Comparison of ENCODE assay signal across 1 cellular context in genomic region chr1:150979007-150979722, GRCh38.
TF ChIP-seq lines count a peak whose summit lies in the region.

No MANE protein-coding gene starts in this region.

TF ChIP-seq in HepG2, 621 proteins besides CTCF, POLR2A, EP300 and RAD21 (continued from another document and continues in another):
- TF ChIP-seq USF2 (IDR thresholded peaks at IDR 0.05; ENCODE audit: low read depth, low read length) (no peak), USF2 (CRISPR knock-in tag; IDR thresholded peaks at IDR 0.05; ENCODE audit: borderline replicate concordance) (no peak), HOXD1 (CRISPR knock-in tag; IDR thresholded peaks at IDR 0.05) (no peak), SSRP1 (CRISPR knock-in tag; IDR thresholded peaks at IDR 0.05) (no peak), UBTF (CRISPR knock-in tag; IDR thresholded peaks at IDR 0.05) (0 out of 2 replicates have a peak, but pooled peaks have one; percentile 36), ETV5 (CRISPR knock-in tag; IDR thresholded peaks at IDR 0.05; ENCODE audit: borderline replicate concordance) (no peak; the same call in 1 of the 2 replicates), TCF7L2 (IDR thresholded peaks at IDR 0.05; ENCODE audit: low read depth, low read length) (no peak), ELF4 (CRISPR knock-in tag; IDR thresholded peaks at IDR 0.05; ENCODE audit: borderline replicate concordance) (no peak; the same call in 1 of the 2 replicates), ZNF543 (CRISPR knock-in tag; IDR thresholded peaks at IDR 0.05) (0 out of 2 replicates have a peak, but pooled peaks have one; percentile 48), ZNF33B (CRISPR knock-in tag; IDR thresholded peaks at IDR 0.05) (no peak), SP4 (CRISPR knock-in tag; IDR thresholded peaks at IDR 0.05) (no peak), ZNF44 (CRISPR knock-in tag; IDR thresholded peaks at IDR 0.05) (0 out of 2 replicates have a peak, but pooled peaks have one; percentile 41), ZNF367 (CRISPR knock-in tag; IDR thresholded peaks at IDR 0.05; ENCODE audit: borderline replicate concordance) (no peak), CHD4 (IDR thresholded peaks at IDR 0.05; ENCODE audit: borderline replicate concordance, low read length) (no peak), TMF1 (CRISPR knock-in tag; IDR thresholded peaks at IDR 0.05; ENCODE audit: low read depth) (no peak), RARA (CRISPR knock-in tag; IDR thresholded peaks at IDR 0.05) (0 out of 2 replicates have a peak, but pooled peaks have one; percentile 11), ZNF136 (CRISPR knock-in tag; IDR thresholded peaks at IDR 0.05; ENCODE audit: low read depth) (no peak), SALL1 (CRISPR knock-in tag; IDR thresholded peaks at IDR 0.05) (peak; percentile 58; the same call in 1 of the 2 replicates), AFF4 (CRISPR knock-in tag; IDR thresholded peaks at IDR 0.05) (no peak), ZNF205 (CRISPR knock-in tag; IDR thresholded peaks at IDR 0.05) (peak; percentile 74; the same call in 1 of the 2 replicates), ZZZ3 (CRISPR knock-in tag; IDR thresholded peaks at IDR 0.05; ENCODE audit: borderline replicate concordance) (no peak), ELF3 (CRISPR knock-in tag; IDR thresholded peaks at IDR 0.05) (peak; percentile 63; the same call in 1 of the 2 replicates), SMAD9 (CRISPR knock-in tag; IDR thresholded peaks at IDR 0.05) (no peak), ZNF556 (CRISPR knock-in tag; IDR thresholded peaks at IDR 0.05; ENCODE audit: borderline replicate concordance) (peak; percentile 39; the same call in 1 of the 2 replicates), HMG20B (CRISPR knock-in tag; conservative IDR thresholded peaks at IDR 0.05) (0 out of 2 replicates have a peak, but pooled peaks have one; percentile 23), RELA (CRISPR knock-in tag; IDR thresholded peaks at IDR 0.05) (no peak), GATA4 (IDR thresholded peaks at IDR 0.05; ENCODE audit: borderline replicate concordance, low read depth) (no peak), ZNF552 (CRISPR knock-in tag; IDR thresholded peaks at IDR 0.05; ENCODE audit: borderline replicate concordance) (no peak), SAFB2 (CRISPR knock-in tag; IDR thresholded peaks at IDR 0.05; ENCODE audit: borderline replicate concordance, low read depth) (no peak), FOXP1 (IDR thresholded peaks at IDR 0.05) (no peak), FOXP1 (CRISPR knock-in tag; IDR thresholded peaks at IDR 0.05) (no peak), TRIM22 (IDR thresholded peaks at IDR 0.05) (no peak), ZKSCAN8 (CRISPR knock-in tag; IDR thresholded peaks at IDR 0.05; ENCODE audit: borderline replicate concordance) (no peak), MIER3 (CRISPR knock-in tag; IDR thresholded peaks at IDR 0.05; ENCODE audit: borderline replicate concordance) (0 out of 2 replicates have a peak, but pooled peaks have one; percentile 66), GTF3A (CRISPR knock-in tag; conservative IDR thresholded peaks at IDR 0.05) (no peak), ZFYVE20 (CRISPR knock-in tag; IDR thresholded peaks at IDR 0.05; ENCODE audit: borderline replicate concordance, low read depth) (no peak), SRSF1 (optimal IDR thresholded peaks at IDR 0.05; ENCODE audit: low read depth, low read length) (no peak), RERE (CRISPR knock-in tag; IDR thresholded peaks at IDR 0.05; ENCODE audit: low read depth) (no peak), ZBTB25 (CRISPR knock-in tag; IDR thresholded peaks at IDR 0.05) (0 out of 2 replicates have a peak, but pooled peaks have one; percentile 68), CENPX (CRISPR knock-in tag; IDR thresholded peaks at IDR 0.05) (no peak), ZNF382 (CRISPR knock-in tag; IDR thresholded peaks at IDR 0.05; ENCODE audit: borderline replicate concordance) (no peak), ZNF784 (CRISPR knock-in tag; IDR thresholded peaks at IDR 0.05; ENCODE audit: borderline replicate concordance) (no peak), ZIK1 (CRISPR knock-in tag; IDR thresholded peaks at IDR 0.05; ENCODE audit: borderline replicate concordance, low read depth) (no peak), SIN3B (IDR thresholded peaks at IDR 0.05; ENCODE audit: low read length) (no peak), RFXAP (CRISPR knock-in tag; IDR thresholded peaks at IDR 0.05; ENCODE audit: borderline replicate concordance) (no peak), ZNF619 (CRISPR knock-in tag; IDR thresholded peaks at IDR 0.05) (no peak), GATAD1 (CRISPR knock-in tag; IDR thresholded peaks at IDR 0.05) (no peak), TCF12 (IDR thresholded peaks at IDR 0.05) (no peak), TCF12 (CRISPR knock-in tag; IDR thresholded peaks at IDR 0.05) (no peak), ZNF235 (CRISPR knock-in tag; IDR thresholded peaks at IDR 0.05; ENCODE audit: borderline replicate concordance) (no peak), TFAP4 (IDR thresholded peaks at IDR 0.05; ENCODE audit: borderline replicate concordance, low read depth) (no peak), ARNT2 (CRISPR knock-in tag; IDR thresholded peaks at IDR 0.05; ENCODE audit: low read depth) (no peak), HNRNPK (IDR thresholded peaks at IDR 0.05; ENCODE audit: low read depth, low read length, poor library complexity, severe bottlenecking) (no peak), NFRKB (IDR thresholded peaks at IDR 0.05) (no peak)
